Comparison of ENCODE assay signal across 14 cellular contexts in the genomic region with DNA sequence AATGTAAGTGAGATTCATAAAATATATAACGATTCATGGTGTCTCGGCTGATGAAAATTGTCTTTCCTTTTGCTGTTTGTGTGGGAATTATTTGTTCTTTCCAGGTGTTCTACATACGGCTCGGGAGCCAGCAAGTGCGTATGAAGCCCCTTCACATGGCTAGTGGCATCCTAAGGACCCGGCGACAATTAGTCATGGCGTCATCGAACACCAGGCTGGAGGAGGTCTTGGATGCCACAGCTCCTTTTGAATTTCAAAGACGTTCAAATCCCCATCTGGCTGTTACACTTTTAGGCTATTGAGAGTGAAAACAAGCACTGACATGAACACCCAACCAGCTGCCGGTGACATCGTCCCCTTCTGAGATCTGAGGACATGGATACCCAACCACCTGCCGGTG.
DNase-seq lines count a peak whose midpoint lies in the region; ATAC-seq and TF ChIP-seq lines count a peak whose summit lies in the region.
"Had no signal": no experiment of that assay in that cellular context is flagged by ENCODE, and none has a peak within 500 bp of the region (broad histone marks: within the 10 kb centered on the region; RNA-seq: fewer than 3 reads in every experiment).

No MANE protein-coding gene starts in this region.

- no peak overlapping the region for H3K27ac Mint-ChIP-seq in CD14-positive monocyte
- H3K27ac Mint-ChIP-seq: CD8-positive, alpha-beta T cell; H9 had no signal

- DNase-seq in CD14-positive monocyte (ENCODE audit: low spot score) (peak; percentile 5), NCI-H2171 treated with DMSO at 0.1 percent for 48 hours (lab: John Stamatoyannopoulos, UW) (peak; percentile 78), lower lobe of right lung (peak; percentile 8), OCI-LY7 (ENCODE audit: low spot score) (no peak), DMS114 treated with DMSO at 0.1 percent for 48 hours (lab: John Stamatoyannopoulos, UW; ENCODE audit: unreplicated experiment) (no peak), NCI-H446 treated with DMSO at 0.1 percent for 48 hours (lab: John Stamatoyannopoulos, UW) (no peak)
- DNase-seq: 8988T; Calu3; CD8-positive, alpha-beta T cell; GF-D8; H9 had no signal

- H3K9me3 Mint-ChIP-seq in CD14-positive monocyte, result peaks cover 0 to 2% (median 0%) of the 10 kb centered on the region in 7 donors
- H3K9me3 Mint-ChIP-seq: CD8-positive, alpha-beta T cell; H9 had no signal

- CTCF ChIA-PET in HEK293 (lab: Yijun Ruan, JAX), result no interaction called here
- CTCF ChIA-PET in OCI-LY7 (lab: Charles Lee; ENCODE audit: unreplicated experiment), result no interaction called here

- H3K4me1 ChIP-seq in HEK293 (ENCODE audit: control insufficient read depth, insufficient read depth, low read length) (no peaks in the 10 kb centered on the region; the same call in none of the 2 replicates), lower lobe of right lung (no peaks in the 10 kb centered on the region), OCI-LY7 (ENCODE audit: insufficient read depth, low read length, poor library complexity, severe bottlenecking) (no peaks in the 10 kb centered on the region)

- H4K20me1 ChIP-seq in OCI-LY7 (ENCODE audit: insufficient read depth, low read length), result no peaks in the 10 kb centered on the region
- H4K20me1 ChIP-seq: BLaER1 had no signal

- no peak overlapping the region; the same call in 1 of the 2 replicates for H3K27ac ChIP-seq in HEK293 (ENCODE audit: extremely low read depth, low read depth, low read length)
- H3K27ac ChIP-seq in lower lobe of right lung, result no peak overlapping the region
- no peak overlapping the region for H3K27ac ChIP-seq in OCI-LY7 (ENCODE audit: low read depth, low read length, poor library complexity, severe bottlenecking)
- H3K27ac ChIP-seq: BLaER1 had no signal

- no peaks in the 10 kb centered on the region for H3K79me2 ChIP-seq in OCI-LY7 (ENCODE audit: insufficient read depth, low read depth, low read length)

- intact Hi-C loops in CD14-positive monocyte (cut with micrococcal nuclease) (no loop called here), lower lobe of right lung (cut with DNase I) (no loop called here), OCI-LY7 (cut with micrococcal nuclease; ENCODE audit: unreplicated experiment) (no loop called here)

- no peaks in the 10 kb centered on the region for H3K36me3 Mint-ChIP-seq in CD14-positive monocyte
- H3K36me3 Mint-ChIP-seq: CD8-positive, alpha-beta T cell had no signal

- H3K4me1 Mint-ChIP-seq in CD14-positive monocyte, result no peaks in the 10 kb centered on the region

- H3K36me3 ChIP-seq in HEK293 (ENCODE audit: control insufficient read depth in 2 of 2, insufficient read depth in 1 of 2, low read length in 2 of 2) (no peaks in the 10 kb centered on the region), lower lobe of right lung (no peaks in the 10 kb centered on the region), OCI-LY7 (ENCODE audit: insufficient read depth, low read length) (no peaks in the 10 kb centered on the region)

- no peak overlapping the region for H3K4me2 ChIP-seq in OCI-LY7 (ENCODE audit: low read length)
- H3K4me2 ChIP-seq: BLaER1 had no signal

- H3K4me3 Mint-ChIP-seq in CD14-positive monocyte, result no peak overlapping the region
- H3K4me3 Mint-ChIP-seq: CD8-positive, alpha-beta T cell; H9 had no signal

- H3K9me3 ChIP-seq in HEK293 (ENCODE audit: control insufficient read depth, insufficient read depth, low read depth, low read length), result no peaks in the 10 kb centered on the region
- no peaks in the 10 kb centered on the region for H3K9me3 ChIP-seq in lower lobe of right lung
- H3K9me3 ChIP-seq in OCI-LY7 (ENCODE audit: low read length), result no peaks in the 10 kb centered on the region
- H3K9me3 ChIP-seq: BLaER1 had no signal

- POLR2A ChIA-PET in HEK293 (lab: Yijun Ruan, JAX), result no interaction called here
- POLR2A ChIA-PET in OCI-LY7 (lab: Charles Lee), result no interaction called here

- H3K4me3 ChIP-seq in HEK293 (ENCODE audit: low read depth, low read length) (no peak overlapping the region), lower lobe of right lung (no peak overlapping the region), OCI-LY7 (ENCODE audit: low read depth, low read length, poor library complexity, severe bottlenecking) (no peak overlapping the region)
- H3K4me3 ChIP-seq: BLaER1 had no signal

- H3K27me3 ChIP-seq in lower lobe of right lung (ENCODE audit: low read depth), result peaks cover 8% of the 10 kb centered on the region
- H3K27me3 ChIP-seq: BLaER1 had no signal

- no peak overlapping the region for H2AFZ ChIP-seq in OCI-LY7 (ENCODE audit: low read length)

- H3K27me3 Mint-ChIP-seq in CD14-positive monocyte (ENCODE audit: low read depth in 3 of 3), result peaks cover 4 to 9% (median 5%) of the 10 kb centered on the region in 3 donors

- no peaks in the 10 kb centered on the region for H3K9me2 ChIP-seq in OCI-LY7 (ENCODE audit: insufficient read depth, low read length)

- no TSS peak for BruUV-seq in OCI-LY7 (replicated peaks; lab: Mats Ljungman, UMichigan)

- ATAC-seq in lower lobe of right lung (no peak), GM21360 (IDR thresholded peaks at IDR 0.05; ENCODE audit: unreplicated experiment) (no peak)
- ATAC-seq: CD8-positive, alpha-beta T cell had no signal

- TF ChIP-seq CTCF in CD14-positive monocyte (IDR thresholded peaks at IDR 0.05) (no peak), HEK293 (tag by site-specific recombination; IDR thresholded peaks at IDR 0.05) (no peak), lower lobe of right lung (IDR thresholded peaks at IDR 0.05) (no peak), OCI-LY7 (conservative IDR thresholded peaks at IDR 0.05; ENCODE audit: low read length) (no peak)

TF ChIP-seq in HEK293, 187 proteins besides CTCF, POLR2A, EP300 and RAD21:
- peak; percentile 89 for TF ChIP-seq ZNF366 (tag by site-specific recombination; conservative IDR thresholded peaks at IDR 0.05)
- no peak for TF ChIP-seq ZNF26 (tag by site-specific recombination; IDR thresholded peaks at IDR 0.05)

Comparison
In these comparisons a context has a peak if more than half of its experiments do, and no peak if none do; other contexts are left out.
1. DNase-seq: peak in CD14-positive monocyte (single experiment), NCI-H2171 treated with DMSO at 0.1 percent for 48 hours (single experiment) and lower lobe of right lung (single experiment); none in OCI-LY7 (single experiment), DMS114 treated with DMSO at 0.1 percent for 48 hours (single experiment) and NCI-H446 treated with DMSO at 0.1 percent for 48 hours (single experiment).